1 cellular context compared by ENCODE assay signal in genomic region chr3:138945646-138946553, GRCh38.
A peak's percentile ranks its signal among the peaks of the same experiment; 100 is the strongest.
TF ChIP-seq lines count a peak whose summit lies in the region.

No MANE protein-coding gene starts in this region.

TF ChIP-seq in WTC11, 78 proteins besides CTCF, POLR2A, EP300 and RAD21 (continued from another document):
- TF ChIP-seq, protein P1, sequence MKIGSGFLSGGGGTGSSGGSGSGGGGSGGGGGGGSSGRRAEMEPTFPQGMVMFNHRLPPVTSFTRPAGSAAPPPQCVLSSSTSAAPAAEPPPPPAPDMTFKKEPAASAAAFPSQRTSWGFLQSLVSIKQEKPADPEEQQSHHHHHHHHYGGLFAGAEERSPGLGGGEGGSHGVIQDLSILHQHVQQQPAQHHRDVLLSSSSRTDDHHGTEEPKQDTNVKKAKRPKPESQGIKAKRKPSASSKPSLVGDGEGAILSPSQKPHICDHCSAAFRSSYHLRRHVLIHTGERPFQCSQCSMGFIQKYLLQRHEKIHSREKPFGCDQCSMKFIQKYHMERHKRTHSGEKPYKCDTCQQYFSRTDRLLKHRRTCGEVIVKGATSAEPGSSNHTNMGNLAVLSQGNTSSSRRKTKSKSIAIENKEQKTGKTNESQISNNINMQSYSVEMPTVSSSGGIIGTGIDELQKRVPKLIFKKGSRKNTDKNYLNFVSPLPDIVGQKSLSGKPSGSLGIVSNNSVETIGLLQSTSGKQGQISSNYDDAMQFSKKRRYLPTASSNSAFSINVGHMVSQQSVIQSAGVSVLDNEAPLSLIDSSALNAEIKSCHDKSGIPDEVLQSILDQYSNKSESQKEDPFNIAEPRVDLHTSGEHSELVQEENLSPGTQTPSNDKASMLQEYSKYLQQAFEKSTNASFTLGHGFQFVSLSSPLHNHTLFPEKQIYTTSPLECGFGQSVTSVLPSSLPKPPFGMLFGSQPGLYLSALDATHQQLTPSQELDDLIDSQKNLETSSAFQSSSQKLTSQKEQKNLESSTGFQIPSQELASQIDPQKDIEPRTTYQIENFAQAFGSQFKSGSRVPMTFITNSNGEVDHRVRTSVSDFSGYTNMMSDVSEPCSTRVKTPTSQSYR (CRISPR knock-in tag; IDR thresholded peaks at IDR 0.05) = no peak
- TF ChIP-seq ZNF317 (CRISPR knock-in tag; IDR thresholded peaks at IDR 0.05; ENCODE audit: borderline replicate concordance, low read depth) = no peak
- TF ChIP-seq, protein P2, sequence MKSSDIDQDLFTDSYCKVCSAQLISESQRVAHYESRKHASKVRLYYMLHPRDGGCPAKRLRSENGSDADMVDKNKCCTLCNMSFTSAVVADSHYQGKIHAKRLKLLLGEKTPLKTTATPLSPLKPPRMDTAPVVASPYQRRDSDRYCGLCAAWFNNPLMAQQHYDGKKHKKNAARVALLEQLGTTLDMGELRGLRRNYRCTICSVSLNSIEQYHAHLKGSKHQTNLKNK (CRISPR knock-in tag; IDR thresholded peaks at IDR 0.05) = no peak
- 0 out of 2 replicates have a peak, but pooled peaks have one; percentile 10 for TF ChIP-seq PRDM15 (CRISPR knock-in tag; IDR thresholded peaks at IDR 0.05)
- TF ChIP-seq JUN (CRISPR knock-in tag; IDR thresholded peaks at IDR 0.05) = no peak
- TF ChIP-seq OVOL2 (CRISPR knock-in tag; IDR thresholded peaks at IDR 0.05; ENCODE audit: borderline replicate concordance) = no peak
- TF ChIP-seq HMGA2 (CRISPR knock-in tag; IDR thresholded peaks at IDR 0.05) = no peak
- TF ChIP-seq ZNF121 (CRISPR knock-in tag; IDR thresholded peaks at IDR 0.05) = no peak
